23 cellular contexts compared by ENCODE assay signal in the genomic region with DNA sequence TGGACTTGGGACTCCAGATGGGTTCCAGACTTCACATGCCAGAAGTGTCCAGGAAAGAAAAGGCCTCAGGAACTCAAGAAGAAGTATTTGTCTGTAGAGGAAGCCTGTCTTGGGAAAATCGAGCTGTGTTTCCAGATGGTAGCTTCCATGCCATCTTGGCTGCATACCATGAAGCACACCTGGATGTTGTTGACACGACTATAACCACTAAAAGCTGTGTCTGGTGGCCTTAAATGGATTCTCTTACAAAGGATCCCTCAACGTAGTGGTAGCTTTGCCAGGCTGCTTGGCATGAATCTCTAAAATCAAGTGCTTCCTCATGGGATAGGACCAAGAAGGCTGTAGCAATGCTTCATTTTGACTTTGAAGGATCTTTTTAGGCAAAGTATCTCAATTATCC.
"Had no signal": no experiment of that assay in that cellular context is flagged by ENCODE, and none has a peak within 500 bp of the region (broad histone marks: within the 10 kb centered on the region; RNA-seq: fewer than 3 reads in every experiment).

No MANE protein-coding gene starts in this region.

- H3K27me3 ChIP-seq: foreskin keratinocyte, heart left ventricle, hepatocyte, ovary, right lobe of liver, tibial nerve, upper lobe of left lung had no signal

- H3K4me1 ChIP-seq: gastroesophageal sphincter, heart left ventricle, right lobe of liver, tibial nerve, upper lobe of left lung had no signal

- DNase-seq: effector CD8-positive, alpha-beta T cell; endodermal cell; foreskin keratinocyte; heart left ventricle; kidney; natural killer cell; occipital lobe; ovary; right lobe of liver; small intestine; stimulated activated CD4-positive, alpha-beta T cell treated with anti-CD3 and anti-CD28 coated beads, Interleukin-15, amount 100 ng/mL, for 24 hours; stimulated activated CD4-positive, alpha-beta T cell treated with anti-CD3 and anti-CD28 coated beads, Interleukin-2, amount 100 ng/mL, for 48 hours; stimulated activated naive B cell treated with anti-CD40 and anti-IgM and Interleukin-4, amounts not matched to agents 10 μg/mL and 1 μg/mL and 100 μg/mL, for 72 hours; upper lobe of left lung had no signal

- H3K4me3 ChIP-seq: gastroesophageal sphincter, heart left ventricle, hepatocyte, lung, ovary, right lobe of liver, thoracic aorta, tibial nerve, upper lobe of left lung had no signal

- ATAC-seq: esophagus mucosa; foreskin keratinocyte; gastroesophageal sphincter; heart left ventricle; left lobe of liver; natural killer cell; right lobe of liver; stimulated activated naive B cell treated with anti-CD40 and anti-IgM and Interleukin-4, amounts not matched to agents 10 μg/mL and 1 μg/mL and 100 μg/mL, for 72 hours had no signal

- H3K27ac ChIP-seq: epithelial cell of prostate, foreskin keratinocyte, gastroesophageal sphincter, heart left ventricle, hepatocyte, ovary, right lobe of liver, thoracic aorta, tibial nerve, upper lobe of left lung had no signal

- FAIRE-seq: kidney, small intestine, urothelium cell line had no signal

- H3K9me3 ChIP-seq: gastroesophageal sphincter, heart left ventricle, ovary, right lobe of liver, thoracic aorta, tibial nerve, upper lobe of left lung had no signal

- H3K36me3 ChIP-seq: gastroesophageal sphincter, heart left ventricle, ovary, right lobe of liver, thoracic aorta, tibial nerve, upper lobe of left lung had no signal
